Comparison of ENCODE assay signal across 33 cellular contexts in genomic region chr6:80504882-80505281, GRCh38.
"Had no signal": no experiment of that assay in that cellular context is flagged by ENCODE, and none has a peak within 500 bp of the region (broad histone marks: within the 10 kb centered on the region; RNA-seq: fewer than 3 reads in every experiment).

No MANE protein-coding gene starts in this region.

- H3K9me3 ChIP-seq: adrenal gland, ascending aorta had no signal

- ATAC-seq: activated CD8-positive, alpha-beta T cell treated with anti-CD3 and anti-CD28 coated beads for 36 hours; activated naive CD4-positive, alpha-beta T cell treated with anti-CD3 and anti-CD28 coated beads, Interleukin-2, amount 50 U/mL, for 72 hours; activated T-cell treated with anti-CD3 and anti-CD28 coated beads, Interleukin-2, amount 50 U/mL, for 4 hours; activated T-cell treated with anti-CD3 and anti-CD28 coated beads, Interleukin-2, amount 50 U/mL, for 72 hours; activated T-helper 17 cell treated with anti-CD3 and anti-CD28 coated beads, Interleukin-2, amount 50 U/mL, for 72 hours had no signal

- FAIRE-seq: bronchial epithelial cell, TTC549 had no signal

- H3K4me1 ChIP-seq: adrenal gland, ascending aorta had no signal

- H3K27me3 ChIP-seq: adrenal gland, ascending aorta, cardiac muscle cell had no signal

- H3K4me3 ChIP-seq: adrenal gland, ascending aorta, cardiac muscle cell had no signal

- H3K27ac ChIP-seq: adrenal gland, ascending aorta, cardiac muscle cell, VCaP had no signal

- H3K36me3 ChIP-seq: adrenal gland, ascending aorta, cardiac muscle cell had no signal

- DNase-seq: activated B cell treated with CpG ODN at 0.5 μM for 24 hours; activated CD4-positive, alpha-beta memory T cell treated with anti-CD3 and anti-CD28 coated beads for 36 hours; activated CD4-positive, alpha-beta T cell treated with anti-CD3 and anti-CD28 coated beads for 4 hours; activated CD4-positive, alpha-beta T cell treated with anti-CD3 and anti-CD28 coated beads, Interleukin-2, amount 10 ng/mL, durations not matched to agents 24 days and 14 days; activated CD4-positive, alpha-beta T cell treated with anti-CD3 and anti-CD28 coated beads, Interleukin-2, amount 50 U/mL, for 1 hour; activated CD4-positive, alpha-beta T cell treated with anti-CD3 and anti-CD28 coated beads, Interleukin-2, amount 50 U/mL, for 4 hours; activated CD4-positive, CD25-positive, alpha-beta regulatory T cell treated with anti-CD3 and anti-CD28 coated beads, Interleukin-2, amount 50 U/mL, for 72 hours; activated CD8-positive, alpha-beta memory T cell treated with anti-CD3 and anti-CD28 coated beads, Interleukin-2, amount 50 U/mL, for 4 hours; activated CD8-positive, alpha-beta T cell treated with anti-CD3 and anti-CD28 coated beads for 36 hours; activated effector memory CD4-positive, alpha-beta T cell treated with anti-CD3 and anti-CD28 coated beads, Interleukin-2, amount 50 U/mL, for 16 hours; activated gamma-delta T cell treated with Interleukin-2 at 50 U/mL for 16 hours; activated naive CD4-positive, alpha-beta T cell; activated naive CD4-positive, alpha-beta T cell treated with anti-CD3 and anti-CD28 coated beads for 36 hours; activated naive CD4-positive, alpha-beta T cell treated with anti-CD3 and anti-CD28 coated beads, Interleukin-2, amount 50 U/mL, for 16 hours; activated naive CD8-positive, alpha-beta T cell treated with anti-CD3 and anti-CD28 coated beads for 36 hours; activated T-cell treated with anti-CD3 and anti-CD28 coated beads for 4 hours; activated T-cell treated with anti-CD3 and anti-CD28 coated beads, Interleukin-2, amount 50 U/mL, for 1 hour; activated T-cell treated with anti-CD3 and anti-CD28 coated beads, Interleukin-2, amount 50 U/mL, for 4 hours; activated T-cell treated with anti-CD3 and anti-CD28 coated beads, Interleukin-2, amount 50 U/mL, for 72 hours; adrenal gland; amniotic stem cell; caudate nucleus; cerebellar nuclear complex; T-helper 1 cell; T-helper 2 cell; T-helper 9 cell had no signal
